Comparison of ENCODE assay signal across 8 cellular contexts in the genomic region with DNA sequence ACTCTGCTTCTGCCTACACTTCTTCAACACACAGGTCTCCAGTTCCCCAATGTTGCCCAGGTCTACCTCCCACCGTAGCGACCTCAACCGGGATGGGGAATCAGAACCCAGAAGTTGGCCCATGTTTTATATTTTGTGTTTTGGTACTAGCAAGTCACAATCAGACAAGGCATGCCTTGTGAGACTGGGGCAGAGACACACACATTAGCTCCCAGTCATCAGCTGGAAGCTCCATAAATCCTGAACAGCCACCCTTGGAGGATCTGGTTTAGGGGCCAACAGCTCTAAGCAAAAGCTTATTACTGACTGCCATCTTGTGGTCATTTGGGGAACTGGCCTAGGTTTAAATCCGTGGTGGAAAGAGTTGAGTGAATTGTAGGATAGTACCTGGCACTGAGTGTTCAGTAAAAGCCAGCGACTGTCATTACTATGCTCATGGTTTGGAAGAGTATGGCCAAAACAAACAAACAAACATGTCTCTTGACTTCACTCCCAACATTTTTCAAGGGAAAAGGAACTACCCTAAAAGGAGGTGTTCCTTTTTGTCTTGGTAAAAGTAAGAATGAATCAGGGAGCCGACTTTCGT. TPM values are rescaled to one million over a fixed set of nuclear protein-coding genes. Genes with fewer than 3 reads are reported as not detected.
DNase-seq lines count a peak whose midpoint lies in the region; ATAC-seq and TF ChIP-seq lines count a peak whose summit lies in the region.

No MANE protein-coding gene starts in this region.

- ATAC-seq in foreskin keratinocyte: peak; percentile 65
- ATAC-seq in upper lobe of left lung (ENCODE audit: low FRiP score in 2 of 2): peak; percentile 78 to 89
- no peak for ATAC-seq in GM18502 (IDR thresholded peaks at IDR 0.05; ENCODE audit: poor library complexity, unreplicated experiment)

- H3K27me3 ChIP-seq in GM06990 (replicated peaks; ENCODE audit: control insufficient read depth, insufficient read depth, low read length): no peaks in the 10 kb centered on the region
- H3K27me3 ChIP-seq in foreskin keratinocyte: peaks cover 4% of the 10 kb centered on the region
- no peaks in the 10 kb centered on the region for H3K27me3 ChIP-seq in upper lobe of left lung

- no peaks in the 10 kb centered on the region for H3K4me1 Mint-ChIP-seq in osteocyte (ENCODE audit: unreplicated experiment)

- no peaks in the 10 kb centered on the region for H3K36me3 ChIP-seq in GM06990 (ENCODE audit: control insufficient read depth, insufficient read depth, low read length)
- no peaks in the 10 kb centered on the region for H3K36me3 ChIP-seq in upper lobe of left lung

- no peaks in the 10 kb centered on the region for H3K9me3 Mint-ChIP-seq in osteocyte (ENCODE audit: unreplicated experiment)

- H3K27ac ChIP-seq in foreskin keratinocyte (no peak overlapping the region), upper lobe of left lung (no peak overlapping the region)

- H3K9me3 ChIP-seq in upper lobe of left lung: no peaks in the 10 kb centered on the region

- in situ Hi-C loops in SK-MEL-5 (cut with HindIII; ENCODE audit: low pct_unique_long_range_greater_than_20kb, low sequenced_read_pairs): no loop called here

- H3K4me1 ChIP-seq in foreskin keratinocyte (no peaks in the 10 kb centered on the region), upper lobe of left lung (peaks cover 3 to 15% (median 8%) of the 10 kb centered on the region in 4 donors)

- no peak for TF ChIP-seq EP300 in upper lobe of left lung (IDR thresholded peaks at IDR 0.05)

- H3K4me3 Mint-ChIP-seq in osteocyte (ENCODE audit: unreplicated experiment): no peak overlapping the region

- no peak overlapping the region for H3K27ac Mint-ChIP-seq in osteocyte (ENCODE audit: unreplicated experiment)

- H3K36me3 Mint-ChIP-seq in osteocyte (ENCODE audit: unreplicated experiment): no peaks in the 10 kb centered on the region

- H3K4me3 ChIP-seq in GM06990 (replicated peaks; ENCODE audit: low read depth, low read length): no peak overlapping the region
- H3K4me3 ChIP-seq in NB4 (ENCODE audit: low read depth, low read length): no peak overlapping the region
- H3K4me3 ChIP-seq in upper lobe of left lung: no peak overlapping the region

- no peak for DNase-seq in GM06990 (ENCODE audit: extremely low read depth, insufficient read length)
- peak; percentile 82 for DNase-seq in NB4 (ENCODE audit: low read depth)
- peak; percentile 90 for DNase-seq in SK-MEL-5 (ENCODE audit: low read depth, low spot score)
- peak; percentile 72 for DNase-seq in activated gamma-delta T cell treated with anti-CD3 and anti-CD28 coated beads, Interleukin-2, amount 50 U/mL, for 16 hours (ENCODE audit: low read depth)
- DNase-seq in foreskin keratinocyte: peak; percentile 29 to 68
- peak; percentile 90 for DNase-seq in osteocyte (ENCODE audit: extremely low spot score, unreplicated experiment)
- peak in 1 of 2 donors; percentile 64 for DNase-seq in upper lobe of left lung

- 63 to 65% methylated on average over 7 of the region's 7 CpGs for WGBS in upper lobe of left lung, 2 donors

- H3K27me3 Mint-ChIP-seq in osteocyte (ENCODE audit: unreplicated experiment): no peaks in the 10 kb centered on the region

- peak; percentile 83 for TF ChIP-seq CTCF in GM06990 (IDR thresholded peaks at IDR 0.05; ENCODE audit: insufficient read depth, low read length, poor library complexity, severe bottlenecking)
- peak; percentile 92 for TF ChIP-seq CTCF in NB4 (IDR thresholded peaks at IDR 0.05; ENCODE audit: low read depth, low read length)
- TF ChIP-seq CTCF in foreskin keratinocyte (conservative IDR thresholded peaks at IDR 0.05): peak; percentile 98
- TF ChIP-seq CTCF in osteocyte (IDR thresholded peaks at IDR 0.05): peak; percentile 91
- TF ChIP-seq CTCF in upper lobe of left lung (IDR thresholded peaks at IDR 0.05): peak; percentile 91 to 96 (median 95)

- no peak for TF ChIP-seq POLR2A in NB4 (IDR thresholded peaks at IDR 0.05; ENCODE audit: extremely low read depth, insufficient read length)
- TF ChIP-seq POLR2A in upper lobe of left lung (IDR thresholded peaks at IDR 0.05): no peak

RNA-seq across cellular contexts. Expression of gene PIM1, which starts 40.5 kb away (rescaled TPM):
- total RNA-seq in SK-MEL-5 (2014; rRNA removed; shearing (Covaris generic)): 0.85 and 1.1 TPM in 2 replicates
- 1.5 and 1.8 TPM in 2 replicates for polyA plus RNA-seq in SK-MEL-5 (2015; cell fraction: cytosol; rRNA removed)
- 2.9 and 4.2 TPM in 2 replicates for polyA plus RNA-seq in SK-MEL-5 (2015; cell fraction: nucleus; rRNA removed)
- 11.5 and 17.1 TPM in 2 replicates for total RNA-seq in foreskin keratinocyte
- polyA plus RNA-seq in foreskin keratinocyte: 9.1 and 11.0 TPM in 2 replicates
- total RNA-seq in osteocyte: 8.9 and 12.8 TPM in 2 replicates
- total RNA-seq in upper lobe of left lung: 10 to 100 TPM; 26.9 to 80.9 (median 36.0) TPM

RNA-seq across cellular contexts. Expression of gene TBC1D22B, which starts 47.2 kb away (rescaled TPM):
- 6.5 and 7.1 TPM in 2 replicates for total RNA-seq in SK-MEL-5 (2014; rRNA removed; shearing (Covaris generic))
- 10.2 and 10.7 TPM in 2 replicates for polyA plus RNA-seq in SK-MEL-5 (2015; cell fraction: cytosol; rRNA removed)
- 9.3 and 9.8 TPM in 2 replicates for polyA plus RNA-seq in SK-MEL-5 (2015; cell fraction: nucleus; rRNA removed)
- 11.0 and 11.1 TPM in 2 replicates for total RNA-seq in foreskin keratinocyte
- 6.3 and 7.3 TPM in 2 replicates for polyA plus RNA-seq in foreskin keratinocyte
- 13.5 and 13.8 TPM in 2 replicates for total RNA-seq in osteocyte
- total RNA-seq in upper lobe of left lung: 10 to 100 TPM in 5 of 6 donors, 1 to 10 TPM in 1; 10.0 to 17.8 (median 10.9) TPM

RNA-seq across cellular contexts. Expression of gene TMEM217, which starts 47.5 kb away (rescaled TPM):
- total RNA-seq in SK-MEL-5 (2014; rRNA removed; shearing (Covaris generic)): 0.11 and 0.40 TPM in 2 replicates
- 0.14 and 1.2 TPM in 2 replicates for polyA plus RNA-seq in SK-MEL-5 (2015; cell fraction: cytosol; rRNA removed)
- polyA plus RNA-seq in SK-MEL-5 (2015; cell fraction: nucleus; rRNA removed): not detected in 2 replicates
- 0.63 and 0.78 TPM in 2 replicates for total RNA-seq in foreskin keratinocyte
- polyA plus RNA-seq in foreskin keratinocyte: 0.44 and 0.60 TPM in 2 replicates
- total RNA-seq in osteocyte: 3.5 and 5.0 TPM in 2 replicates
- total RNA-seq in upper lobe of left lung: 1 to 10 TPM in 4 of 6 donors, under 1 TPM in 2; 0.67 to 3.4 (median 1.1) TPM
